15 cellular contexts compared by ENCODE assay signal in the genomic region with DNA sequence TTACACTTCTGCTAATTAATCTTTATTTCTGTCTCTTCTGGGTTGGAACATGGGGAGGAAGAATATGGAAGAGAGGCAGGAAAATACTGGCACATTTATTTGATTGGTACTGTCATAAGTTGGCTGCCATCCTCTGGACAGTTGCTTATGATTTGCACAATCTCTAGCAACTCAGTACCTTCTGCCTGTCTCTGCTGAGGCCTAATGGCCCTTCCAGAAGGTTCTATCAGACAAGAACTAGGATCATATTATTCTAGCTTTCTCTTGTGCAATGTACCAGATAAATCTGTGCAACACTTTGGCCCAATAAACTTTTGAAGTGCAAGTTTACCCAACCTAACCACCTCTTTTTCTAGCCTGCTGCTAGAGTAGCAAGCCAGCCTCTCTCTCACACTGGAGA.
"Had no signal": no experiment of that assay in that cellular context is flagged by ENCODE, and none has a peak within 500 bp of the region (broad histone marks: within the 10 kb centered on the region; RNA-seq: fewer than 3 reads in every experiment).

No MANE protein-coding gene starts in this region.

- H3K27me3 ChIP-seq: adrenal gland, dorsolateral prefrontal cortex, tibial artery, uterus had no signal

- H3K4me3 ChIP-seq: adrenal gland, dorsolateral prefrontal cortex, lower lobe of right lung, prostate gland, tibial artery, uterus had no signal

- H3K9me3 Mint-ChIP-seq: activated naive CD4-positive, alpha-beta T cell treated with anti-CD3 and anti-CD28 coated beads, Interleukin-2, amount 10 ng/mL, durations not matched to agents 7 days and 5 days; activated T-helper 2 cell treated with anti-CD3 and anti-CD28 coated beads, Interferon-gamma antibody, Interleukin-2, Interleukin-4, amounts not matched to agents 10 μg/mL and 5 μg/mL and 100 μg/mL, durations not matched to agents 14 hours and 24 hours and 36 hours; stimulated activated effector memory CD8-positive, alpha-beta T cell treated with anti-CD3 and anti-CD28 coated beads, Interleukin-12 subunit alpha, Interleukin-12 subunit beta, amount 100 ng/mL, for 72 hours had no signal

- H3K4me1 ChIP-seq: prostate gland, tibial artery, uterus had no signal

- DNase-seq: activated CD4-positive, alpha-beta T cell treated with anti-CD3 and anti-CD28 coated beads, Interleukin-2, amount 50 U/mL, for 4 hours; activated CD4-positive, CD25-positive, alpha-beta regulatory T cell treated with anti-CD3 and anti-CD28 coated beads, Interleukin-2, amount 50 U/mL, for 72 hours; activated naive CD4-positive, alpha-beta T cell treated with anti-CD3 and anti-CD28 coated beads, Interleukin-2, amount 10 ng/mL, durations not matched to agents 7 days and 5 days; activated T-cell treated with anti-CD3 and anti-CD28 coated beads for 4 hours; adrenal gland; dorsolateral prefrontal cortex; endodermal cell; lower lobe of right lung; T-helper 2 cell; uterus had no signal

- H3K9me3 ChIP-seq: adrenal gland, lower lobe of right lung, prostate gland, tibial artery, uterus had no signal

- H3K36me3 Mint-ChIP-seq: activated naive CD4-positive, alpha-beta T cell treated with anti-CD3 and anti-CD28 coated beads, Interleukin-2, amount 10 ng/mL, durations not matched to agents 7 days and 5 days; stimulated activated effector memory CD8-positive, alpha-beta T cell treated with anti-CD3 and anti-CD28 coated beads, Interleukin-12 subunit alpha, Interleukin-12 subunit beta, amount 100 ng/mL, for 72 hours had no signal

- ATAC-seq: lower lobe of right lung; stimulated activated effector memory CD8-positive, alpha-beta T cell treated with anti-CD3 and anti-CD28 coated beads, Interleukin-12 subunit alpha, Interleukin-12 subunit beta, amount 100 ng/mL, for 72 hours had no signal

- H3K27ac Mint-ChIP-seq: activated naive CD4-positive, alpha-beta T cell treated with anti-CD3 and anti-CD28 coated beads, Interleukin-2, amount 10 ng/mL, durations not matched to agents 7 days and 5 days; activated T-helper 2 cell treated with anti-CD3 and anti-CD28 coated beads, Interferon-gamma antibody, Interleukin-2, Interleukin-4, amounts not matched to agents 10 μg/mL and 5 μg/mL and 100 μg/mL, durations not matched to agents 14 hours and 24 hours and 36 hours; endodermal cell; mesothelial cell of epicardium; stimulated activated effector memory CD8-positive, alpha-beta T cell treated with anti-CD3 and anti-CD28 coated beads, Interleukin-12 subunit alpha, Interleukin-12 subunit beta, amount 100 ng/mL, for 72 hours had no signal

- H3K36me3 ChIP-seq: adrenal gland, lower lobe of right lung, prostate gland, tibial artery, uterus had no signal

- H3K4me3 Mint-ChIP-seq: activated naive CD4-positive, alpha-beta T cell treated with anti-CD3 and anti-CD28 coated beads, Interleukin-2, amount 10 ng/mL, durations not matched to agents 7 days and 5 days; endodermal cell; mesothelial cell of epicardium; stimulated activated effector memory CD8-positive, alpha-beta T cell treated with anti-CD3 and anti-CD28 coated beads, Interleukin-12 subunit alpha, Interleukin-12 subunit beta, amount 100 ng/mL, for 72 hours had no signal

- H3K4me1 Mint-ChIP-seq: activated naive CD4-positive, alpha-beta T cell treated with anti-CD3 and anti-CD28 coated beads, Interleukin-2, amount 10 ng/mL, durations not matched to agents 7 days and 5 days; endodermal cell; stimulated activated effector memory CD8-positive, alpha-beta T cell treated with anti-CD3 and anti-CD28 coated beads, Interleukin-12 subunit alpha, Interleukin-12 subunit beta, amount 100 ng/mL, for 72 hours had no signal

- H3K27me3 Mint-ChIP-seq: activated naive CD4-positive, alpha-beta T cell treated with anti-CD3 and anti-CD28 coated beads, Interleukin-2, amount 10 ng/mL, durations not matched to agents 7 days and 5 days had no signal

- H3K27ac ChIP-seq: dorsolateral prefrontal cortex, lower lobe of right lung, prostate gland, tibial artery had no signal
